Comparison of ENCODE assay signal across 16 cellular contexts in genomic region chr14:34113051-34113511, GRCh38.
DNase-seq lines count a peak whose midpoint lies in the region; ATAC-seq, FAIRE-seq and TF ChIP-seq lines count a peak whose summit lies in the region.
"Had no signal": no experiment of that assay in that cellular context is flagged by ENCODE, and none has a peak within 500 bp of the region (broad histone marks: within the 10 kb centered on the region; RNA-seq: fewer than 3 reads in every experiment).

No MANE protein-coding gene starts in this region.

- TF ChIP-seq CTCF in K562 (IDR thresholded peaks at IDR 0.05 in 2 of 3, conservative IDR thresholded peaks at IDR 0.05 in 1 of 3; ENCODE audit: insufficient read depth in 2 of 3, low read depth in 1 of 3, low read length in 3 of 3): no peak

- H3K9ac ChIP-seq in K562 (ENCODE audit: insufficient read depth in 1 of 2, low read depth in 2 of 2, low read length in 2 of 2) (no peak overlapping the region), mesendoderm (ENCODE audit: low read length) (no peak overlapping the region)

- H3K27ac ChIP-seq in K562 (ENCODE audit: extremely low read depth, low read depth, low read length) (no peak overlapping the region), mesendoderm (ENCODE audit: low read depth, low read length) (no peak overlapping the region)
- H3K27ac ChIP-seq: body of pancreas had no signal

- H2BK5ac ChIP-seq in mesendoderm (ENCODE audit: low read length): no peak overlapping the region

- H3K23ac ChIP-seq in mesendoderm (ENCODE audit: low read length): no peak overlapping the region

- peak overlapping the region; percentile 95 for H3K18ac ChIP-seq in mesendoderm (ENCODE audit: low read length)

- H3K27me3 ChIP-seq in K562 (ENCODE audit: control insufficient read depth in 2 of 2, insufficient read depth in 2 of 2, low read length in 2 of 2) (0 out of 5 replicates have a peak, but pooled peaks cover 0 to 2% of the 10 kb centered on the region in 2 experiments), mesendoderm (ENCODE audit: insufficient read depth, low read length, poor library complexity) (no peaks in the 10 kb centered on the region)
- H3K27me3 ChIP-seq: body of pancreas had no signal

- H3K4me1 ChIP-seq in K562 (replicated peaks in 1 of 2; ENCODE audit: control insufficient read depth in 2 of 2, insufficient read depth in 2 of 2, low read length in 2 of 2) (no peaks in the 10 kb centered on the region; a peak in 2 of 5 replicates), mesendoderm (ENCODE audit: control insufficient read depth, low read depth, low read length) (no peaks in the 10 kb centered on the region)

- CTCF ChIA-PET in K562 (lab: Yijun Ruan, JAX; ENCODE audit: low intra/inter-chr PET ratio): no interaction called here

- POLR2A ChIA-PET in K562 (lab: Yijun Ruan, JAX): interaction anchor here (0.8 to 1.2 kb wide), 4 partner anchors 9 to 177 kb away, joined by 3 to 4 read pairs (median 4); no protein-coding TSS in a partner anchor

- H3K36me3 ChIP-seq in K562 (ENCODE audit: control insufficient read depth, insufficient read depth, low read length) (no peaks in the 10 kb centered on the region), mesendoderm (ENCODE audit: control insufficient read depth, insufficient read depth, low read length) (no peaks in the 10 kb centered on the region)

- no peak overlapping the region for H3K56ac ChIP-seq in mesendoderm (ENCODE audit: low read length)

- no peak overlapping the region for H3K4me2 ChIP-seq in K562 (ENCODE audit: insufficient read depth, low read length)
- H3K4me2 ChIP-seq in mesendoderm (ENCODE audit: low read length): no peak overlapping the region

- H4K20me1 ChIP-seq in K562 (replicated peaks; ENCODE audit: control insufficient read depth, insufficient read depth, low read length): no peaks in the 10 kb centered on the region

- no peak for ATAC-seq in K562
- ATAC-seq: activated CD4-positive, CD25-positive, alpha-beta regulatory T cell treated with anti-CD3 and anti-CD28 coated beads, Interleukin-2, amount 50 U/mL, for 24 hours; body of pancreas had no signal

- H4K8ac ChIP-seq in mesendoderm (ENCODE audit: low read depth, low read length): no peak overlapping the region

- H3K9me3 ChIP-seq in K562 (replicated peaks; ENCODE audit: control insufficient read depth, insufficient read depth, low read depth, low read length): no peaks in the 10 kb centered on the region
- H3K9me3 ChIP-seq: body of pancreas had no signal

- H3K4me3 ChIP-seq in K562 (no peak overlapping the region), mesendoderm (ENCODE audit: low read length) (no peak overlapping the region)
- H3K4me3 ChIP-seq: body of pancreas had no signal

- no peaks in the 10 kb centered on the region for H3K79me1 ChIP-seq in mesendoderm (ENCODE audit: low read length)

- no peak overlapping the region for H2AK5ac ChIP-seq in mesendoderm (ENCODE audit: low read length)

- no peak for TF ChIP-seq EP300 in K562 (IDR thresholded peaks at IDR 0.05; ENCODE audit: low read length)

- H3K79me2 ChIP-seq in K562 (ENCODE audit: control insufficient read depth, insufficient read depth, low read length) (no peaks in the 10 kb centered on the region), mesendoderm (ENCODE audit: control insufficient read depth, insufficient read depth, low read length) (no peaks in the 10 kb centered on the region)

- TF ChIP-seq RAD21 in K562 (CRISPR knock-in tag; conservative IDR thresholded peaks at IDR 0.05 in 1 of 2, IDR thresholded peaks at IDR 0.05 in 1 of 2): no peak

- intact Hi-C loops in K562 (cut with micrococcal nuclease): loop anchor here (5.0 kb wide), 1 partner anchor 114 kb away; no protein-coding TSS in a partner anchor

- H4K5ac ChIP-seq in mesendoderm (ENCODE audit: low read length): no peak overlapping the region

- no peak for TF ChIP-seq POLR2A in K562 (conservative IDR thresholded peaks at IDR 0.05)

- in situ Hi-C loops in K562 (cut with MboI): no loop called here

- no peak overlapping the region for H2BK15ac ChIP-seq in mesendoderm (replicated peaks; ENCODE audit: low read depth)

- H2AFZ ChIP-seq in K562 (ENCODE audit: low read depth, low read length): no peak overlapping the region

- no peak for FAIRE-seq in K562 (lab: Jason Lieb, UNC)

- H2BK120ac ChIP-seq in mesendoderm (ENCODE audit: low read depth, low read length): no peak overlapping the region

- no TSS peak for BruUV-seq in K562 (replicated peaks; lab: Mats Ljungman, UMichigan)

- H3K9me1 ChIP-seq in K562 (ENCODE audit: control insufficient read depth, insufficient read depth, low read length): no peaks in the 10 kb centered on the region

- no peak overlapping the region for H3K4ac ChIP-seq in mesendoderm (ENCODE audit: low read depth, low read length)

- DNase-seq in COLO829 (ENCODE audit: low spot score) (peak; percentile 53), LoVo (ENCODE audit: low spot score) (peak; percentile 15), K562 (ENCODE audit: extremely low read depth in 1 of 4, low spot score in 3 of 4) (peak in 1 of 4 experiments; percentile 9), mesendoderm (peak; percentile 40), germinal center (ENCODE audit: low spot score) (no peak), OCI-M1 (lab: John Stamatoyannopoulos, UW) (no peak), NCI-H1092 treated with DMSO at 0.1 percent for 48 hours (lab: John Stamatoyannopoulos, UW) (no peak), NCI-H526 treated with DMSO at 0.1 percent for 48 hours (lab: John Stamatoyannopoulos, UW) (no peak)
- DNase-seq: activated T-cell treated with anti-CD3 and anti-CD28 coated beads, Interleukin-2, amount 50 U/mL, for 1 hour; body of pancreas; CD4-positive, CD25-positive, alpha-beta regulatory T cell; NCI-H1048; NCI-H524; SHP77; stimulated activated naive CD4-positive, alpha-beta T cell had no signal

- WGBS in K562 (ENCODE audit: insufficient coverage, low coverage, missing lambda C conversion rate): 3% methylated on average over 4 of the region's 5 CpGs
- WGBS in mesendoderm (ENCODE audit: extremely low coverage, insufficient coverage, low lambda C conversion rate): no CpG with 5 or more reads among the region's 5 CpGs

TF ChIP-seq in K562, 482 proteins besides CTCF, POLR2A, EP300 and RAD21:
- TF ChIP-seq BRD9 (IDR thresholded peaks at IDR 0.05; ENCODE audit: low read depth, partially characterized antibody): no peak
- TF ChIP-seq CEBPG (CRISPR knock-in tag; IDR thresholded peaks at IDR 0.05): no peak
- TF ChIP-seq CEBPG (tag; conservative IDR thresholded peaks at IDR 0.05 in 1 of 2, IDR thresholded peaks at IDR 0.05 in 1 of 2): 0 out of 4 replicates have a peak, but pooled peaks of 1 of the 2 experiments have one; percentile 25
- TF ChIP-seq NFXL1 (CRISPR knock-in tag; IDR thresholded peaks at IDR 0.05): no peak
- TF ChIP-seq CEBPB (tag; IDR thresholded peaks at IDR 0.05): peak; percentile 47; the same call in 1 of the 2 replicates
- TF ChIP-seq TFE3 (CRISPR knock-in tag; IDR thresholded peaks at IDR 0.05): no peak
- TF ChIP-seq BRF2 (IDR thresholded peaks at IDR 0.05; ENCODE audit: borderline replicate concordance, insufficient read depth, insufficient read length): no peak
- no peak for TF ChIP-seq HNRNPH1 (optimal IDR thresholded peaks at IDR 0.05; ENCODE audit: low read depth, low read length)

Comparison
In these comparisons a context has a peak if more than half of its experiments do, and no peak if none do; other contexts are left out.
1. DNase-seq: peak in COLO829 (single experiment), LoVo (single experiment) and mesendoderm (single experiment); none in germinal center (single experiment), OCI-M1 (single experiment), NCI-H1092 treated with DMSO at 0.1 percent for 48 hours (single experiment) and NCI-H526 treated with DMSO at 0.1 percent for 48 hours (single experiment).